10 cellular contexts compared by ENCODE assay signal in the genomic region with DNA sequence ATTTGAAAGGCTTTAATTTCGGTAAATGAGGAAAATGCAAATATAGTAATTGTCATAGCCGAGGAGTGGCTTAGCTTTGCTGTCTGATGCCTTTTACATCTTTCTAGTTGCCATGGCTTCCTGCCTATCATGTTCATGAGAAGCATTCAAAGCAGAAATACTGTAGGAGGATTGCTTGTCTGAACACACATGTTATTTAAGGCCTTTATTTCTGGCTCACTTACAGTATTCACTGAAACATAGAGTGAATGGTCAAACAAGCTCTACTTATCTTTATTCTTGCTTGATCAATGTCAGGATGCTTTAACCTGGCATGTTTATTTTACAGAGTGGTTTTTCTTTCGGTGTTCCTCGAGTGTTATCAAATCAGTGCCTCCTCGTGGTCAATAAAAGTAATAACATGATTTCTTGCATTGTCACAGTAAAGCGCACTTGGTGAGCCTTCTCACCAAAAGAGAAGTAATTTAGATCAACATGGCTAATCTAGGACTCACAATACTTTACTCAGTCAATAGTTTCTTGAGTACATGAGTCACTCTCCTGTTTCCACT.
A peak's percentile ranks its signal among the peaks of the same experiment; 100 is the strongest.
DNase-seq lines count a peak whose midpoint lies in the region; ATAC-seq and TF ChIP-seq lines count a peak whose summit lies in the region.
"Had no signal": no experiment of that assay in that cellular context is flagged by ENCODE, and none has a peak within 500 bp of the region (broad histone marks: within the 10 kb centered on the region; RNA-seq: fewer than 3 reads in every experiment).

No MANE protein-coding gene starts in this region.

- H3K27ac ChIP-seq in stomach = no peak overlapping the region
- H3K27ac ChIP-seq in body of pancreas = no peak overlapping the region

- H3K9me3 ChIP-seq in stomach (peaks cover 0 to 8% (median 0%) of the 10 kb centered on the region in 4 donors), body of pancreas (no peaks in the 10 kb centered on the region)

- H3K4me1 Mint-ChIP-seq in endothelial cell (ENCODE audit: unreplicated experiment) = no peaks in the 10 kb centered on the region

- no peak overlapping the region for H3K4me3 Mint-ChIP-seq in endothelial cell (ENCODE audit: unreplicated experiment)

- no peak for ATAC-seq in body of pancreas
- ATAC-seq: activated CD4-positive, CD25-positive, alpha-beta regulatory T cell treated with anti-CD3 and anti-CD28 coated beads, Interleukin-2, amount 50 U/mL, for 24 hours had no signal

- H3K4me1 ChIP-seq in stomach (no peaks in the 10 kb centered on the region), body of pancreas (no peaks in the 10 kb centered on the region)

- H3K9me3 Mint-ChIP-seq in endothelial cell (ENCODE audit: unreplicated experiment) = no peaks in the 10 kb centered on the region

- no peak overlapping the region for H3K27ac Mint-ChIP-seq in endothelial cell (ENCODE audit: unreplicated experiment)

- intact Hi-C loops in stomach (cut with DNase I; ENCODE audit: low total_unique reads) = no loop called here
- intact Hi-C loops in body of pancreas (cut with DNase I) = no loop called here

- DNase-seq in NCI-H2029 (lab: John Stamatoyannopoulos, UW) (peak; percentile 2), NCI-H2029 treated with DMSO at 0.1 percent for 48 hours (lab: John Stamatoyannopoulos, UW) (no peak), NCI-H748 treated with DMSO at 0.1 percent for 48 hours (lab: John Stamatoyannopoulos, UW) (peak; percentile 72), endothelial cell (ENCODE audit: low spot score) (no peak), retina (peak; percentile 3), stomach (no peak), body of pancreas (no peak)
- no peak for DNase-seq in activated CD8-positive, alpha-beta memory T cell treated with anti-CD3 and anti-CD28 coated beads, Interleukin-2, amount 50 U/mL, for 48 hours
- DNase-seq: NCI-H2227 treated with DMSO at 0.1 percent for 48 hours had no signal

- TF ChIP-seq POLR2A in stomach (IDR thresholded peaks at IDR 0.05) = no peak
- no peak for TF ChIP-seq POLR2A in body of pancreas (IDR thresholded peaks at IDR 0.05)

- no peaks in the 10 kb centered on the region for H3K36me3 ChIP-seq in stomach
- H3K36me3 ChIP-seq in body of pancreas (replicated peaks in 1 of 2; ENCODE audit: insufficient read depth in 1 of 2, low read depth in 2 of 2) = no peaks in the 10 kb centered on the region

- H3K27me3 ChIP-seq in stomach = no peaks in the 10 kb centered on the region
- H3K27me3 ChIP-seq in body of pancreas = no peaks in the 10 kb centered on the region

- TF ChIP-seq CTCF in endothelial cell (IDR thresholded peaks at IDR 0.05; ENCODE audit: unreplicated experiment) (peak; percentile 81), stomach (IDR thresholded peaks at IDR 0.05) (no peak), body of pancreas (IDR thresholded peaks at IDR 0.05) (peak in 1 of 7 experiments; percentile 3)

- H3K27me3 Mint-ChIP-seq in endothelial cell (ENCODE audit: unreplicated experiment) = no peaks in the 10 kb centered on the region

- H3K4me3 ChIP-seq in stomach (no peak overlapping the region), body of pancreas (no peak overlapping the region)

- no peaks in the 10 kb centered on the region for H3K36me3 Mint-ChIP-seq in endothelial cell (ENCODE audit: low read depth, unreplicated experiment)

- WGBS in stomach, 5 donors = 19 to 31% (median 23%) methylated on average over 6 of the region's 6 CpGs
- WGBS in body of pancreas, 2 donors = 15 to 17% methylated on average over 6 of the region's 6 CpGs

- TF ChIP-seq EP300 in stomach (IDR thresholded peaks at IDR 0.05) = no peak

Comparison
In these comparisons a context has a peak if more than half of its experiments do, and no peak if none do; other contexts are left out.
1. DNase-seq: peak in NCI-H2029 (single experiment), NCI-H748 treated with DMSO at 0.1 percent for 48 hours (single experiment) and retina (single experiment); none in NCI-H2029 treated with DMSO at 0.1 percent for 48 hours (single experiment), endothelial cell (single experiment), stomach (single experiment), body of pancreas (0 of 4) and activated CD8-positive, alpha-beta memory T cell treated with anti-CD3 and anti-CD28 coated beads, Interleukin-2, amount 50 U/mL, for 48 hours (single experiment).